In the genomic region with DNA sequence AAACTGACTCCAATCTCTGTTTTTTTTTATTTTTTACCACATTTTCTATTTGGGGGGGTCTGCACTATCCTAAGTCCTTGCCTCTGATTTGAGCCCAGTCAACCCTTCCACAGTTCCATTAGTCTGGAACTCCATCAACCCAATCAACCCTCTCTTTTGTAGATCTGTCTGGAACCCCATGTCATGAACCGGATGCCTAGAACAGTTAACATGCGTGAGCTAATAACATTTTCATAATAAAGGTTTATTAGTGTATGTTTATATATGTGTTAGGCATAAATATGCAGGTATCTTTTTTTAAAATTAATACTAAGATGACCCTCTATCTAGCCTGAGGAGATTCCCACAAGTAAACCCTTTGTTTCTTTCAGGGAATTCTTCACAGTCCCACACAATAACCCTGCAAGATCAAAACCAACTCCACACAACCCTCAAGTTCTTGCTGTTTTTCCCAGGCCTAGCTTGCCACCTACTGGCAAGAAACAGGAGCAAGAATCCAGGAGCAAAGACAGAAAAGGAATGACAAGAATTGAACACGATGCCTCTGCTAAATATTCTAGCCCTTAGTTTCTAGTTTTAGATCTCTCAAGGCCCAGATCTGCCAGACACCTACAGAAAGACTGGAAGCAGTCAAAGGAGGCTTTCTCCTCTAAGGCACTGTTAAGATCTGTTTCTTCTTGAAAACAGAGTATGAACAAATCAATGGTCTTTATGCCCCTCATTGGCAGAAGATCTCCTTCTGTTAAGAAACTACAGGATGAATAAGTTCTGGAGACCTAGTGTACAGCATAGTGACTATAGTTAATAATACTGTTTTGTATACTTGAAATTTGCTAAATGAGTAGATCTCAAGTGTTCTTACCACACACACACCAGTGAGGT, we compare ENCODE assay signal across 8 cellular contexts.
A peak's percentile ranks its signal among the peaks of the same experiment; 100 is the strongest.
DNase-seq lines count a peak whose midpoint lies in the region; ATAC-seq and TF ChIP-seq lines count a peak whose summit lies in the region.

No MANE protein-coding gene starts in this region.

- H3K36me3 ChIP-seq in RWPE2 (ENCODE audit: low read depth) (no peaks in the 10 kb centered on the region), esophagus squamous epithelium (no peaks in the 10 kb centered on the region)

- ATAC-seq in activated CD4-positive, CD25-positive, alpha-beta regulatory T cell treated with anti-CD3 and anti-CD28 coated beads, Interleukin-2, amount 50 U/mL, for 24 hours: peak; percentile 6 to 10
- peak; percentile 29 for ATAC-seq in GM21381 (IDR thresholded peaks at IDR 0.05; ENCODE audit: unreplicated experiment)
- peak; percentile 44; the same call in 1 of the 3 replicates for ATAC-seq in RWPE2 (ENCODE audit: low read depth)

- H3K4me3 ChIP-seq in RWPE2 (ENCODE audit: severe bottlenecking) (no peak overlapping the region), esophagus squamous epithelium (no peak overlapping the region)

- H3K9me3 ChIP-seq in RWPE2 (ENCODE audit: severe bottlenecking) (no peaks in the 10 kb centered on the region), esophagus squamous epithelium (no peaks in the 10 kb centered on the region)

- H3K4me1 ChIP-seq in RWPE2 (ENCODE audit: insufficient read depth, poor library complexity, severe bottlenecking): no peaks in the 10 kb centered on the region
- peaks cover 0 to 11% (median 3%) of the 10 kb centered on the region in 3 donors for H3K4me1 ChIP-seq in esophagus squamous epithelium

- no peak overlapping the region for H3K27ac ChIP-seq in RWPE2 (ENCODE audit: poor library complexity, severe bottlenecking)
- no peak overlapping the region for H3K27ac ChIP-seq in esophagus squamous epithelium

- WGBS in esophagus squamous epithelium, 2 donors: 58 to 61% methylated on average over 3 of the region's 3 CpGs

- DNase-seq in activated CD4-positive, CD25-positive, alpha-beta regulatory T cell (lab: John Stamatoyannopoulos, UW): no peak
- DNase-seq in HT-29 (ENCODE audit: low spot score): peak; percentile 34
- DNase-seq in RWPE2 (ENCODE audit: low spot score): no peak
- DNase-seq in esophagus squamous epithelium (lab: John Stamatoyannopoulos, UW): no peak
- peak; percentile 35 for DNase-seq in non-pigmented ciliary epithelial cell (ENCODE audit: low read depth)
- DNase-seq in effector CD4-positive, alpha-beta T cell: no peak

- H3K27me3 ChIP-seq in RWPE2 (ENCODE audit: insufficient read depth, poor library complexity, severe bottlenecking): peaks cover 14% of the 10 kb centered on the region
- H3K27me3 ChIP-seq in esophagus squamous epithelium: no peaks in the 10 kb centered on the region

- intact Hi-C loops in esophagus squamous epithelium (cut with DNase I): no loop called here

- peak; percentile 80 for TF ChIP-seq CTCF in RWPE2 (IDR thresholded peaks at IDR 0.05; ENCODE audit: poor library complexity, severe bottlenecking)
- TF ChIP-seq CTCF in esophagus squamous epithelium (IDR thresholded peaks at IDR 0.05): peak in 5 of 6 experiments; percentile 35 to 66 (median 46)

- TF ChIP-seq POLR2A in esophagus squamous epithelium (IDR thresholded peaks at IDR 0.05): no peak

Comparison
In these comparisons a context has a peak if more than half of its experiments do, and no peak if none do; other contexts are left out.
1. DNase-seq: peak in HT-29 (single experiment) and non-pigmented ciliary epithelial cell (single experiment); none in activated CD4-positive, CD25-positive, alpha-beta regulatory T cell (0 of 4), RWPE2 (single experiment), esophagus squamous epithelium (single experiment) and effector CD4-positive, alpha-beta T cell (single experiment).
2. Peak in every context shown above with its lines, with median percentiles within 50 percentile points of each other: ATAC-seq.